ENCODE assay signal across 18 cellular contexts in genomic region chr5:149839761-149840160, GRCh38.
DNase-seq lines count a peak whose midpoint lies in the region; ATAC-seq and TF ChIP-seq lines count a peak whose summit lies in the region.
"Had no signal": no experiment of that assay in that cellular context is flagged by ENCODE, and none has a peak within 500 bp of the region (broad histone marks: within the 10 kb centered on the region; RNA-seq: fewer than 3 reads in every experiment).

No MANE protein-coding gene starts in this region.

- H3K27ac ChIP-seq in hepatocyte (peak overlapping the region; percentile 32), gastrocnemius medialis (peak overlapping the region; percentile 7 to 50 (median 40))
- H3K27ac ChIP-seq: ovary, Peyer's patch, transverse colon had no signal

- no peak for TF ChIP-seq CTCF in HFF-Myc (IDR thresholded peaks at IDR 0.05; ENCODE audit: low read depth, low read length, missing control alignments)
- TF ChIP-seq CTCF in chondrocyte (IDR thresholded peaks at IDR 0.05): no peak
- TF ChIP-seq CTCF in hepatocyte (IDR thresholded peaks at IDR 0.05; ENCODE audit: poor library complexity): no peak
- TF ChIP-seq CTCF in gastrocnemius medialis (IDR thresholded peaks at IDR 0.05 in 4 of 5, conservative IDR thresholded peaks at IDR 0.05 in 1 of 5): no peak
- no peak for TF ChIP-seq CTCF in CD14-positive monocyte (IDR thresholded peaks at IDR 0.05)

- H4K20me1 ChIP-seq in hepatocyte (ENCODE audit: insufficient read depth, poor library complexity, severe bottlenecking): no peaks in the 10 kb centered on the region

- H3K36me3 Mint-ChIP-seq in chondrocyte (ENCODE audit: low read depth): peaks cover 3% of the 10 kb centered on the region
- H3K36me3 Mint-ChIP-seq in CD14-positive monocyte: peaks cover 87 to 88% of the 10 kb centered on the region in 2 donors

- H3K9me2 ChIP-seq in hepatocyte (replicated peaks; ENCODE audit: insufficient read depth): no peaks in the 10 kb centered on the region

- intact Hi-C loops in gastrocnemius medialis (cut with DNase I; ENCODE audit: low total_unique reads): no loop called here
- intact Hi-C loops in CD14-positive monocyte (cut with micrococcal nuclease): no loop called here

- H3K4me1 Mint-ChIP-seq in chondrocyte (ENCODE audit: low read depth) (peaks cover 23% of the 10 kb centered on the region), CD14-positive monocyte (no peaks in the 10 kb centered on the region)
- H3K4me1 Mint-ChIP-seq: activated CD4-positive, alpha-beta memory T cell treated with anti-CD3 and anti-CD28 coated beads, Interleukin-2, amount 10 ng/mL, durations not matched to agents 7 days and 5 days; CD4-positive, CD25-positive, alpha-beta regulatory T cell; stimulated activated effector memory CD8-positive, alpha-beta T cell treated with anti-CD3 and anti-CD28 coated beads, Interleukin-12 subunit alpha, Interleukin-12 subunit beta, amount 100 ng/mL, for 72 hours had no signal

- H3K4me1 ChIP-seq in hepatocyte (ENCODE audit: insufficient read depth): peaks cover 26% of the 10 kb centered on the region
- peaks cover 0 to 21% of the 10 kb centered on the region in 2 donors for H3K4me1 ChIP-seq in gastrocnemius medialis
- H3K4me1 ChIP-seq: Peyer's patch had no signal

- in situ Hi-C loops in gastrocnemius medialis (cut with MboI; ENCODE audit: low sequenced_read_pairs in 4 of 4): loop anchor here in 3 of 4 donors (5.0 kb wide), 1 partner anchor 148 kb away; no protein-coding TSS in a partner anchor

- ATAC-seq in gastrocnemius medialis: no peak
- no peak for ATAC-seq in GM21717 (IDR thresholded peaks at IDR 0.05; ENCODE audit: unreplicated experiment)
- ATAC-seq: activated T-cell treated with anti-CD3 and anti-CD28 coated beads, Interleukin-2, amount 50 U/mL, for 72 hours; effector memory CD8-positive, alpha-beta T cell; gastroesophageal sphincter; stimulated activated effector memory CD8-positive, alpha-beta T cell treated with anti-CD3 and anti-CD28 coated beads, Interleukin-12 subunit alpha, Interleukin-12 subunit beta, amount 100 ng/mL, for 72 hours had no signal

- no peak overlapping the region for H3K4me3 Mint-ChIP-seq in chondrocyte (ENCODE audit: unreplicated experiment)
- no peak overlapping the region for H3K4me3 Mint-ChIP-seq in CD14-positive monocyte
- H3K4me3 Mint-ChIP-seq: activated CD4-positive, alpha-beta memory T cell treated with anti-CD3 and anti-CD28 coated beads, Interleukin-2, amount 10 ng/mL, durations not matched to agents 7 days and 5 days; activated T-cell treated with anti-CD3 and anti-CD28 coated beads, Interleukin-2, amount 50 U/mL, for 72 hours; CD4-positive, CD25-positive, alpha-beta regulatory T cell; effector memory CD8-positive, alpha-beta T cell; stimulated activated effector memory CD8-positive, alpha-beta T cell treated with anti-CD3 and anti-CD28 coated beads, Interleukin-12 subunit alpha, Interleukin-12 subunit beta, amount 100 ng/mL, for 72 hours had no signal

- H2AFZ ChIP-seq in hepatocyte: no peak overlapping the region

- H3K4me2 ChIP-seq in hepatocyte: no peak overlapping the region

- no peaks in the 10 kb centered on the region for H3K9me3 Mint-ChIP-seq in chondrocyte (ENCODE audit: low read depth)
- peaks cover 0 to 2% (median 0%) of the 10 kb centered on the region in 7 donors for H3K9me3 Mint-ChIP-seq in CD14-positive monocyte
- H3K9me3 Mint-ChIP-seq: activated CD4-positive, alpha-beta memory T cell treated with anti-CD3 and anti-CD28 coated beads, Interleukin-2, amount 10 ng/mL, durations not matched to agents 7 days and 5 days; activated T-cell treated with anti-CD3 and anti-CD28 coated beads, Interleukin-2, amount 50 U/mL, for 72 hours; CD4-positive, CD25-positive, alpha-beta regulatory T cell; effector memory CD8-positive, alpha-beta T cell; stimulated activated effector memory CD8-positive, alpha-beta T cell treated with anti-CD3 and anti-CD28 coated beads, Interleukin-12 subunit alpha, Interleukin-12 subunit beta, amount 100 ng/mL, for 72 hours had no signal

- DNase-seq in HFF-Myc (ENCODE audit: extremely low read depth, low read depth) (peak; percentile 40), chondrocyte (ENCODE audit: low spot score) (no peak), hepatocyte (ENCODE audit: low spot score) (no peak), gastrocnemius medialis (no peak), CD14-positive monocyte (ENCODE audit: low spot score) (no peak), NCI-H526 treated with DMSO at 0.1 percent for 48 hours (lab: John Stamatoyannopoulos, UW) (no peak)
- DNase-seq: activated CD4-positive, alpha-beta memory T cell treated with anti-CD3 and anti-CD28 coated beads, Interleukin-2, amount 10 ng/mL, durations not matched to agents 7 days and 5 days; activated T-cell treated with anti-CD3 and anti-CD28 coated beads, Interleukin-2, amount 50 U/mL, for 72 hours; CD4-positive, CD25-positive, alpha-beta regulatory T cell; central memory CD4-positive, alpha-beta T cell; effector memory CD8-positive, alpha-beta T cell; NCI-H774; ovary; Peyer's patch; transverse colon had no signal

- H3K36me3 ChIP-seq in hepatocyte (replicated peaks; ENCODE audit: insufficient read depth, low read depth) (no peaks in the 10 kb centered on the region), gastrocnemius medialis (peaks cover 0 to 52% of the 10 kb centered on the region in 2 donors)
- H3K36me3 ChIP-seq: ovary had no signal

- no peaks in the 10 kb centered on the region for H3K27me3 ChIP-seq in hepatocyte
- no peaks in the 10 kb centered on the region for H3K27me3 ChIP-seq in gastrocnemius medialis
- H3K27me3 ChIP-seq: gastroesophageal sphincter, ovary, Peyer's patch, transverse colon had no signal

- 57% methylated on average over 16 of the region's 16 CpGs for WGBS in hepatocyte (ENCODE audit: low lambda C conversion rate, missing lambda C conversion rate)

- TF ChIP-seq POLR2A in gastrocnemius medialis (IDR thresholded peaks at IDR 0.05): no peak

- H3K4me3 ChIP-seq in HFF-Myc (replicated peaks; ENCODE audit: low read depth, low read length) (no peak overlapping the region), hepatocyte (no peak overlapping the region), gastrocnemius medialis (no peak overlapping the region)
- H3K4me3 ChIP-seq: gastroesophageal sphincter, ovary, Peyer's patch, transverse colon had no signal

- no peaks in the 10 kb centered on the region for H3K9me3 ChIP-seq in hepatocyte (ENCODE audit: low read depth)
- no peaks in the 10 kb centered on the region for H3K9me3 ChIP-seq in gastrocnemius medialis
- H3K9me3 ChIP-seq: gastroesophageal sphincter, ovary, Peyer's patch, transverse colon had no signal

- H3K27me3 Mint-ChIP-seq in chondrocyte (ENCODE audit: low read depth) (no peaks in the 10 kb centered on the region), CD14-positive monocyte (ENCODE audit: low read depth in 3 of 3) (peaks cover 0 to 2% (median 0%) of the 10 kb centered on the region in 3 donors)
- H3K27me3 Mint-ChIP-seq: activated CD4-positive, alpha-beta memory T cell treated with anti-CD3 and anti-CD28 coated beads, Interleukin-2, amount 10 ng/mL, durations not matched to agents 7 days and 5 days; effector memory CD8-positive, alpha-beta T cell had no signal

- H3K27ac Mint-ChIP-seq in chondrocyte (ENCODE audit: unreplicated experiment) (peak overlapping the region; percentile 49), CD14-positive monocyte (peak overlapping the region in 1 of 7 donors; percentile 34)
- H3K27ac Mint-ChIP-seq: activated CD4-positive, alpha-beta memory T cell treated with anti-CD3 and anti-CD28 coated beads, Interleukin-2, amount 10 ng/mL, durations not matched to agents 7 days and 5 days; activated T-cell treated with anti-CD3 and anti-CD28 coated beads, Interleukin-2, amount 50 U/mL, for 72 hours; CD4-positive, CD25-positive, alpha-beta regulatory T cell; stimulated activated effector memory CD8-positive, alpha-beta T cell treated with anti-CD3 and anti-CD28 coated beads, Interleukin-12 subunit alpha, Interleukin-12 subunit beta, amount 100 ng/mL, for 72 hours had no signal

- H3K79me2 ChIP-seq in hepatocyte: no peaks in the 10 kb centered on the region
